8 cellular contexts compared by ENCODE assay signal in genomic region chr10:75401569-75402485, GRCh38. TPM values are rescaled to one million over a fixed set of nuclear protein-coding genes. Genes with fewer than 3 reads are reported as not detected.
A peak's percentile ranks its signal among the peaks of the same experiment; 100 is the strongest.
DNase-seq lines count a peak whose midpoint lies in the region; ATAC-seq and TF ChIP-seq lines count a peak whose summit lies in the region.

ZNF503 (minus strand) TSS chr10:75401764; CDS start chr10:75401419, 345 bp downstream.

- peak within 1 kb of the TSS; percentile 71 for H2AFZ ChIP-seq in neural cell (ENCODE audit: low read depth, low read length)

- POLR2A ChIA-PET in CD4-positive, alpha-beta memory T cell (lab: Charles Lee; ENCODE audit: partially characterized antibody), result no interaction called here

- H3K4me1 ChIP-seq in CD4-positive, alpha-beta memory T cell (ENCODE audit: insufficient read depth, low read length), result peaks cover 25% of the 10 kb centered on the region

- TF ChIP-seq EP300 in neural cell (conservative IDR thresholded peaks at IDR 0.05; ENCODE audit: poor library complexity, severe bottlenecking), result peak; percentile 36

- peak within 1 kb of the TSS; percentile 36 to 66 for H3K4me3 ChIP-seq in CD4-positive, alpha-beta memory T cell (ENCODE audit: low read length in 2 of 2)
- peak within 1 kb of the TSS; percentile 94 for H3K4me3 ChIP-seq in neural cell (ENCODE audit: low read length)

- H3K9me3 ChIP-seq in CD4-positive, alpha-beta memory T cell (ENCODE audit: control insufficient read depth in 1 of 2, low read length in 2 of 2), result no peaks in the 10 kb centered on the region
- H3K9me3 ChIP-seq in neural cell (ENCODE audit: low read length), result no peaks in the 10 kb centered on the region

- ATAC-seq in HG03520 (IDR thresholded peaks at IDR 0.05; ENCODE audit: unreplicated experiment), result peak; percentile 48

- no peak within 1 kb of the TSS for H3K27ac ChIP-seq in CD4-positive, alpha-beta memory T cell (ENCODE audit: low read depth, low read length)
- peak within 1 kb of the TSS; percentile 99 for H3K27ac ChIP-seq in neural cell (ENCODE audit: low read length)

- H3K9me2 ChIP-seq in neural cell (ENCODE audit: insufficient read depth, low read length), result no peaks in the 10 kb centered on the region

- peaks cover 64% of the 10 kb centered on the region for H3K79me2 ChIP-seq in neural cell (replicated peaks; ENCODE audit: insufficient read depth, low read length)

- H3K4me1 Mint-ChIP-seq in CD4-positive, alpha-beta memory T cell, result peaks cover 10 to 34% (median 26%) of the 10 kb centered on the region in 4 donors
- H3K4me1 Mint-ChIP-seq in activated naive CD8-positive, alpha-beta T cell (ENCODE audit: low read depth), result peaks cover 25% of the 10 kb centered on the region

- H3K27ac Mint-ChIP-seq in CD4-positive, alpha-beta memory T cell, result no peak within 1 kb of the TSS
- H3K27ac Mint-ChIP-seq in activated naive CD8-positive, alpha-beta T cell, result no peak within 1 kb of the TSS

- H3K9me3 Mint-ChIP-seq in CD4-positive, alpha-beta memory T cell, result peaks cover 0 to 4% (median 0%) of the 10 kb centered on the region in 8 donors
- H3K9me3 Mint-ChIP-seq in activated naive CD8-positive, alpha-beta T cell (ENCODE audit: low read depth), result no peaks in the 10 kb centered on the region

- peak; percentile 44 for TF ChIP-seq CTCF in neural cell (IDR thresholded peaks at IDR 0.05; ENCODE audit: poor library complexity, severe bottlenecking)

- H3K36me3 ChIP-seq in CD4-positive, alpha-beta memory T cell (ENCODE audit: insufficient read depth, low read length), result no peaks in the 10 kb centered on the region
- peaks cover 14% of the 10 kb centered on the region for H3K36me3 ChIP-seq in neural cell (ENCODE audit: insufficient read depth, low read length)

- peak within 1 kb of the TSS; percentile 82 to 95 (median 86) for H3K4me3 Mint-ChIP-seq in CD4-positive, alpha-beta memory T cell
- H3K4me3 Mint-ChIP-seq in activated naive CD8-positive, alpha-beta T cell, result peak within 1 kb of the TSS; percentile 86

- CTCF ChIA-PET in CD4-positive, alpha-beta memory T cell (lab: Charles Lee; ENCODE audit: partially characterized antibody), result no interaction called here

- H3K27me3 ChIP-seq in CD4-positive, alpha-beta memory T cell (ENCODE audit: insufficient read depth, low read length), result peaks cover 26% of the 10 kb centered on the region
- peaks cover 57% of the 10 kb centered on the region for H3K27me3 ChIP-seq in neural cell (ENCODE audit: insufficient read depth, low read depth, low read length)

- peaks cover 5% of the 10 kb centered on the region for H3F3A ChIP-seq in neural cell (ENCODE audit: insufficient read depth, low read length, poor library complexity, severe bottlenecking)

- H3K36me3 Mint-ChIP-seq in CD4-positive, alpha-beta memory T cell, result peaks cover 0 to 3% of the 10 kb centered on the region in 2 donors
- H3K36me3 Mint-ChIP-seq in activated naive CD8-positive, alpha-beta T cell, result no peaks in the 10 kb centered on the region

- peaks cover 22% of the 10 kb centered on the region for H4K20me1 ChIP-seq in neural cell (ENCODE audit: insufficient read depth)

- intact Hi-C loops in CD4-positive, alpha-beta memory T cell (cut with micrococcal nuclease), result loop anchor here (5.0 kb wide), 2 partner anchors 505 to 635 kb away; no protein-coding TSS in a partner anchor

- no peak within 1 kb of the TSS for H3K4me2 ChIP-seq in neural cell (ENCODE audit: low read length)

- H3K27me3 Mint-ChIP-seq in CD4-positive, alpha-beta memory T cell, result peaks cover 43 to 48% of the 10 kb centered on the region in 2 donors
- peaks cover 32% of the 10 kb centered on the region for H3K27me3 Mint-ChIP-seq in activated naive CD8-positive, alpha-beta T cell

- peak; percentile 65 for TF ChIP-seq RAD21 in neural cell (conservative IDR thresholded peaks at IDR 0.05)

- peak within 1 kb of the TSS; percentile 100 for H3K9ac ChIP-seq in neural cell (ENCODE audit: low read length)

- DNase-seq in CD4-positive, alpha-beta memory T cell, result no peak
- DNase-seq in GM19238 (ENCODE audit: insufficient read length, low spot score) (peak; percentile 78), NCI-H526 (lab: John Stamatoyannopoulos, UW) (peak; percentile 95 to 97), germinal center (ENCODE audit: low spot score) (peak; percentile 71)
- DNase-seq in central memory CD4-positive, alpha-beta T cell, result no peak

TF ChIP-seq in neural cell, 6 proteins besides CTCF, POLR2A, EP300 and RAD21:
- TF ChIP-seq MXI1 (conservative IDR thresholded peaks at IDR 0.05; ENCODE audit: poor library complexity, severe bottlenecking), result peak; percentile 84
- no peak for TF ChIP-seq SMC3 (conservative IDR thresholded peaks at IDR 0.05; ENCODE audit: poor library complexity)
- peak; percentile 71 for TF ChIP-seq POLR2AphosphoS5 (IDR thresholded peaks at IDR 0.05)
- no peak for TF ChIP-seq EZH2 (IDR thresholded peaks at IDR 0.05; ENCODE audit: borderline replicate concordance, insufficient read depth, low read length, poor library complexity, severe bottlenecking)
- no peak for TF ChIP-seq REST (IDR thresholded peaks at IDR 0.05; ENCODE audit: borderline replicate concordance)
- TF ChIP-seq TAF1 (IDR thresholded peaks at IDR 0.05; ENCODE audit: low read depth), result peak; percentile 85

RNA-seq across cellular contexts. Expression of gene ZNF503, which starts in this region (rescaled TPM):
- under 1 TPM in 1 of 2 experiments, not detected in 1; 0.12 TPM for total RNA-seq in CD4-positive, alpha-beta memory T cell
- polyA plus RNA-seq in CD4-positive, alpha-beta memory T cell, result not detected
- 41.4 and 49.9 TPM in 2 replicates for polyA plus RNA-seq in neural cell
- 89.5 and 107 TPM in 2 replicates for polyA minus RNA-seq in neural cell

Comparison
In these comparisons a context has a peak if more than half of its experiments do, and no peak if none do; other contexts are left out.
1. RNA of gene ZNF503 (polyA plus RNA-seq): 41.4 to 49.9 TPM in neural cell; not detected in CD4-positive, alpha-beta memory T cell; every median in the first group is over 10 times any median in the second.
2. DNase-seq: peak in GM19238 (single experiment), NCI-H526 (2 of 2) and germinal center (single experiment); none in CD4-positive, alpha-beta memory T cell (0 of 5) and central memory CD4-positive, alpha-beta T cell (single experiment).